9 cellular contexts compared by ENCODE assay signal in the genomic region with DNA sequence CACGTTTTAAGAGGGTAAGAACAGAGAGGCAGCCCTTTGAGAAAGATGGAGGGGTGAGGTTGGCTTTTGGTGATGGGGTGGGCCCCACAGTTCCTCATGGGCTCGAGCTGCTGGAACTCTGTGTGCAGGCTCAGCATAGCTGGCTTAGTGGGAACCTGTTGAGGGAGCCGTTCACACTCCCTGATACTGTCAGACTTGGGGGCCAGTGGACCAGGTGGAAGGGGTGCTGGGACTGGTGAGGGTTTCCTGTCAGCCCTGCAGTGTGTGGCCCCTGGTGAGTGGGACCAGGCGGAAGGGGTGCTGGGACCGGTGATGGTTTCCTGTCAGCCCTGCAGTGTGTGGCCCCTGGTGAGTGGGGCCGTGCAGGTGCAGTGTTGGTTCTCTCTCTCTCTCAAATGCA. TPM values are rescaled to one million over a fixed set of nuclear protein-coding genes. Genes with fewer than 3 reads are reported as not detected.
DNase-seq lines count a peak whose midpoint lies in the region; ATAC-seq and TF ChIP-seq lines count a peak whose summit lies in the region.
"Had no signal": no experiment of that assay in that cellular context is flagged by ENCODE, and none has a peak within 500 bp of the region (broad histone marks: within the 10 kb centered on the region; RNA-seq: fewer than 3 reads in every experiment).

No MANE protein-coding gene starts in this region.

- no peak overlapping the region for H3K4me3 ChIP-seq in esophagus squamous epithelium

- H3K4me1 Mint-ChIP-seq in activated CD4-positive, alpha-beta T cell treated with anti-CD3 and anti-CD28 coated beads, Interleukin-2, amount 10 ng/mL, durations not matched to agents 24 days and 14 days: peaks cover 72% of the 10 kb centered on the region
- peaks cover 66% of the 10 kb centered on the region for H3K4me1 Mint-ChIP-seq in activated CD8-positive, alpha-beta T cell treated with anti-CD3 and anti-CD28 coated beads for 36 hours (ENCODE audit: low read depth)

- peaks cover 31 to 82% (median 38%) of the 10 kb centered on the region in 3 donors for H3K4me1 ChIP-seq in esophagus squamous epithelium

- CTCF ChIA-PET in activated CD8-positive, alpha-beta T cell treated with anti-CD3 and anti-CD28 coated beads for 36 hours (lab: Charles Lee): interaction anchor here (0.7 to 3.9 kb wide), 10 partner anchors 9 to 104 kb away, joined by 3 to 23 read pairs (median 5); no protein-coding TSS in a partner anchor

- 71 to 80% methylated on average over 3 to 6 of the region's 6 CpGs for WGBS in esophagus squamous epithelium, 2 donors

- no peak for TF ChIP-seq CTCF in activated CD8-positive, alpha-beta T cell treated with anti-CD3 and anti-CD28 coated beads for 36 hours (IDR thresholded peaks at IDR 0.05)
- no peak for TF ChIP-seq CTCF in esophagus squamous epithelium (IDR thresholded peaks at IDR 0.05)

- POLR2A ChIA-PET in activated CD8-positive, alpha-beta T cell treated with anti-CD3 and anti-CD28 coated beads for 36 hours (lab: Charles Lee): interaction anchor here (1.0 to 5.7 kb wide), 3 partner anchors 13 to 21 kb away, joined by 3 to 34 read pairs (median 10); no protein-coding TSS in a partner anchor

- no peaks in the 10 kb centered on the region for H3K27me3 Mint-ChIP-seq in activated CD4-positive, alpha-beta T cell treated with anti-CD3 and anti-CD28 coated beads, Interleukin-2, amount 10 ng/mL, durations not matched to agents 24 days and 14 days
- H3K27me3 Mint-ChIP-seq in activated CD8-positive, alpha-beta T cell treated with anti-CD3 and anti-CD28 coated beads for 36 hours: no peaks in the 10 kb centered on the region

- peaks cover 36% of the 10 kb centered on the region for H3K36me3 Mint-ChIP-seq in activated CD4-positive, alpha-beta T cell treated with anti-CD3 and anti-CD28 coated beads, Interleukin-2, amount 10 ng/mL, durations not matched to agents 24 days and 14 days (ENCODE audit: low read depth)
- H3K36me3 Mint-ChIP-seq in activated CD8-positive, alpha-beta T cell treated with anti-CD3 and anti-CD28 coated beads for 36 hours (ENCODE audit: low read depth): peaks cover 15% of the 10 kb centered on the region

- H3K36me3 ChIP-seq in esophagus squamous epithelium: peaks cover 0 to 29% (median 0%) of the 10 kb centered on the region in 3 donors

- ATAC-seq in activated CD8-positive, alpha-beta T cell treated with anti-CD3 and anti-CD28 coated beads for 36 hours: peak; percentile 68
- peak; percentile 35 for ATAC-seq in stimulated activated naive CD8-positive, alpha-beta T cell treated with anti-CD3 and anti-CD28 coated beads, Interleukin-15, Interleukin-2, amounts not matched to agents 100 U/mL and 50 U/mL, for 24 hours
- ATAC-seq in HG03280 (IDR thresholded peaks at IDR 0.05; ENCODE audit: unreplicated experiment) (no peak), HG03159 (IDR thresholded peaks at IDR 0.05; ENCODE audit: unreplicated experiment) (no peak)

- no peaks in the 10 kb centered on the region for H3K9me3 ChIP-seq in esophagus squamous epithelium

- no peaks in the 10 kb centered on the region for H3K9me3 Mint-ChIP-seq in activated CD4-positive, alpha-beta T cell treated with anti-CD3 and anti-CD28 coated beads, Interleukin-2, amount 10 ng/mL, durations not matched to agents 24 days and 14 days
- no peaks in the 10 kb centered on the region for H3K9me3 Mint-ChIP-seq in activated CD8-positive, alpha-beta T cell treated with anti-CD3 and anti-CD28 coated beads for 36 hours

- intact Hi-C loops in activated CD4-positive, alpha-beta T cell treated with anti-CD3 and anti-CD28 coated beads, Interleukin-2, amount 10 ng/mL, durations not matched to agents 24 days and 14 days (cut with micrococcal nuclease): loop anchor here (2.0 kb wide), 1 partner anchor 20 kb away; no protein-coding TSS in a partner anchor
- intact Hi-C loops in activated CD8-positive, alpha-beta T cell treated with anti-CD3 and anti-CD28 coated beads for 36 hours (cut with micrococcal nuclease): no loop called here
- intact Hi-C loops in esophagus squamous epithelium (cut with DNase I): no loop called here

- DNase-seq in activated CD4-positive, alpha-beta T cell treated with anti-CD3 and anti-CD28 coated beads, Interleukin-2, amount 10 ng/mL, durations not matched to agents 24 days and 14 days: peak; percentile 79
- DNase-seq in activated CD4-positive, alpha-beta T cell treated with anti-CD3 and anti-CD28 coated beads for 1 hour: no peak
- peak; percentile 64 for DNase-seq in activated CD8-positive, alpha-beta T cell treated with anti-CD3 and anti-CD28 coated beads for 36 hours
- no peak for DNase-seq in esophagus squamous epithelium (lab: John Stamatoyannopoulos, UW)
- peak; percentile 52 for DNase-seq in stimulated activated naive CD8-positive, alpha-beta T cell treated with anti-CD3 and anti-CD28 coated beads, Interleukin-15, Interleukin-2, amounts not matched to agents 100 U/mL and 50 U/mL, for 24 hours
- DNase-seq in iPS-NIHi7 (ENCODE audit: extremely low spot score): no peak
- DNase-seq: ACHN had no signal

- H3K27me3 ChIP-seq in esophagus squamous epithelium: no peaks in the 10 kb centered on the region

- H3K27ac ChIP-seq in esophagus squamous epithelium: peak overlapping the region; percentile 42 to 77 (median 59)

- peak overlapping the region; percentile 89 for H3K27ac Mint-ChIP-seq in activated CD4-positive, alpha-beta T cell treated with anti-CD3 and anti-CD28 coated beads, Interleukin-2, amount 10 ng/mL, durations not matched to agents 24 days and 14 days
- peak overlapping the region; percentile 90 for H3K27ac Mint-ChIP-seq in activated CD8-positive, alpha-beta T cell treated with anti-CD3 and anti-CD28 coated beads for 36 hours

- peak overlapping the region; percentile 76 for H3K4me3 Mint-ChIP-seq in activated CD4-positive, alpha-beta T cell treated with anti-CD3 and anti-CD28 coated beads, Interleukin-2, amount 10 ng/mL, durations not matched to agents 24 days and 14 days
- H3K4me3 Mint-ChIP-seq in activated CD8-positive, alpha-beta T cell treated with anti-CD3 and anti-CD28 coated beads for 36 hours: peak overlapping the region; percentile 63

- no peak for TF ChIP-seq POLR2A in esophagus squamous epithelium (IDR thresholded peaks at IDR 0.05)

RNA-seq across cellular contexts. Expression of a gene that starts 45.1 kb away (rescaled TPM):
- not detected in 2 replicates for total RNA-seq in activated CD4-positive, alpha-beta T cell treated with anti-CD3 and anti-CD28 coated beads, Interleukin-2, amount 10 ng/mL, durations not matched to agents 24 days and 14 days
- total RNA-seq in activated CD8-positive, alpha-beta T cell treated with anti-CD3 and anti-CD28 coated beads for 36 hours: not detected
- 100 to 1,000 TPM in 2 of 4 donors, 10 to 100 TPM in 2; 55.4 to 253 (median 96.8) TPM for total RNA-seq in esophagus squamous epithelium

Comparison
In these comparisons a context has a peak if more than half of its experiments do, and no peak if none do; other contexts are left out.
1. DNase-seq: peak in activated CD4-positive, alpha-beta T cell treated with anti-CD3 and anti-CD28 coated beads, Interleukin-2, amount 10 ng/mL, durations not matched to agents 24 days and 14 days (single experiment), activated CD8-positive, alpha-beta T cell treated with anti-CD3 and anti-CD28 coated beads for 36 hours (single experiment) and stimulated activated naive CD8-positive, alpha-beta T cell treated with anti-CD3 and anti-CD28 coated beads, Interleukin-15, Interleukin-2, amounts not matched to agents 100 U/mL and 50 U/mL, for 24 hours (single experiment); none in activated CD4-positive, alpha-beta T cell treated with anti-CD3 and anti-CD28 coated beads for 1 hour (single experiment), esophagus squamous epithelium (single experiment) and iPS-NIHi7 (single experiment).
2. ATAC-seq: peak in activated CD8-positive, alpha-beta T cell treated with anti-CD3 and anti-CD28 coated beads for 36 hours (single experiment) and stimulated activated naive CD8-positive, alpha-beta T cell treated with anti-CD3 and anti-CD28 coated beads, Interleukin-15, Interleukin-2, amounts not matched to agents 100 U/mL and 50 U/mL, for 24 hours (single experiment); none in HG03280 (single experiment) and HG03159 (single experiment).
3. RNA of a gene that starts 45.1 kb away (total RNA-seq): 55.4 to 253 TPM in esophagus squamous epithelium; not detected in activated CD4-positive, alpha-beta T cell treated with anti-CD3 and anti-CD28 coated beads, Interleukin-2, amount 10 ng/mL, durations not matched to agents 24 days and 14 days and not detected in activated CD8-positive, alpha-beta T cell treated with anti-CD3 and anti-CD28 coated beads for 36 hours; every median in the first group is over 10 times any median in the second.